ENCODE assay signal across 18 cellular contexts in genomic region chr22:33274941-33275443, GRCh38.
DNase-seq lines count a peak whose midpoint lies in the region; ATAC-seq, FAIRE-seq and TF ChIP-seq lines count a peak whose summit lies in the region.
"Had no signal": no experiment of that assay in that cellular context is flagged by ENCODE, and none has a peak within 500 bp of the region (broad histone marks: within the 10 kb centered on the region; RNA-seq: fewer than 3 reads in every experiment).

No MANE protein-coding gene starts in this region.

- H2AFZ ChIP-seq in SK-N-SH (ENCODE audit: low read depth), result no peak overlapping the region
- H2AFZ ChIP-seq in mammary epithelial cell (ENCODE audit: low read depth, low read length), result no peak overlapping the region

- no peak for TF ChIP-seq EP300 in SK-N-SH (IDR thresholded peaks at IDR 0.05; ENCODE audit: borderline replicate concordance in 1 of 2, low read depth in 1 of 2, low read length in 1 of 2)

- no peaks in the 10 kb centered on the region for H3K9me2 ChIP-seq in SK-N-SH

- TF ChIP-seq POLR2A in GM12891 (IDR thresholded peaks at IDR 0.05; ENCODE audit: low read depth, low read length), result no peak

- H3K9me3 ChIP-seq in SK-N-SH (no peaks in the 10 kb centered on the region), mammary epithelial cell (replicated peaks; ENCODE audit: insufficient read depth, low read length) (no peaks in the 10 kb centered on the region)
- H3K9me3 ChIP-seq: Peyer's patch, SJSA1 had no signal

- ATAC-seq in SK-N-SH treated with all-trans-retinoic acid at 6 μM for 48 hours (no peak), left ventricle myocardium superior (peak; percentile 61)
- ATAC-seq: CD8-positive, alpha-beta T cell; HCT116 had no signal

- POLR2A ChIA-PET in SK-N-SH (lab: Yijun Ruan, JAX), result no interaction called here

- H3K4me2 ChIP-seq in SK-N-SH (no peak overlapping the region), mammary epithelial cell (ENCODE audit: insufficient read depth, low read depth, low read length) (no peak overlapping the region)
- H3K4me2 ChIP-seq: KMS-11 had no signal

- H3K36me3 ChIP-seq in SK-N-SH (replicated peaks in 1 of 2; ENCODE audit: control insufficient read depth in 1 of 2, insufficient read depth in 2 of 2, low read length in 1 of 2) (no peaks in the 10 kb centered on the region), mammary epithelial cell (ENCODE audit: insufficient read depth, low read length) (no peaks in the 10 kb centered on the region)
- H3K36me3 ChIP-seq: SJSA1 had no signal

- intact Hi-C loops in left ventricle myocardium superior (cut with micrococcal nuclease), result no loop called here
- intact Hi-C loops in mammary epithelial cell (cut with micrococcal nuclease), result loop anchor here (5.0 kb wide), 1 partner anchor 73 kb away; no protein-coding TSS in a partner anchor

- in situ Hi-C loops in mammary epithelial cell (cut with MboI; ENCODE audit: low sequenced_read_pairs in 2 of 2), result no loop called here

- H3K79me2 ChIP-seq in SK-N-SH (ENCODE audit: insufficient read depth) (no peaks in the 10 kb centered on the region), mammary epithelial cell (ENCODE audit: insufficient read depth, low read length) (no peaks in the 10 kb centered on the region)

- H3K4me1 ChIP-seq in SK-N-SH (ENCODE audit: control insufficient read depth in 1 of 2, insufficient read depth in 2 of 2, low read depth in 1 of 2, low read length in 1 of 2) (peaks cover 0 to 6% of the 10 kb centered on the region in 2 experiments; a peak in 1 of 4 replicates), mammary epithelial cell (ENCODE audit: insufficient read depth, low read length) (no peaks in the 10 kb centered on the region)
- H3K4me1 ChIP-seq: SJSA1 had no signal

- H3K27ac ChIP-seq in SK-N-SH (ENCODE audit: low read depth in 2 of 2, low read length in 1 of 2) (no peak overlapping the region), mammary epithelial cell (ENCODE audit: insufficient read depth, low read depth, low read length) (no peak overlapping the region)
- H3K27ac ChIP-seq: KMS-11, SJSA1 had no signal

- DNase-seq in SK-N-SH (peak; percentile 30), GM12891 (ENCODE audit: insufficient read length, low spot score) (no peak), left ventricle myocardium superior (no peak), retina (peak; percentile 18), SW 1271 (lab: John Stamatoyannopoulos, UW) (no peak), mammary epithelial cell (no peak)
- DNase-seq: 8988T; CD8-positive, alpha-beta T cell; IMR-90; NCI-H1105; NCI-H2029 treated with DMSO at 0.1 percent for 48 hours; NCI-H524 treated with DMSO at 0.1 percent for 48 hours had no signal

- dilution Hi-C loops in mammary epithelial cell (cut with HindIII; ENCODE audit: low sequenced_read_pairs), result no loop called here

- no peak for TF ChIP-seq RAD21 in SK-N-SH (IDR thresholded peaks at IDR 0.05; ENCODE audit: low read length)

- 49% methylated on average over 5 of the region's 5 CpGs for WGBS in SK-N-SH (ENCODE audit: low lambda C conversion rate)
- 93% methylated on average over 5 of the region's 5 CpGs for WGBS in mammary epithelial cell (ENCODE audit: low coverage, missing lambda C conversion rate)

- H4K20me1 ChIP-seq in SK-N-SH (ENCODE audit: insufficient read depth) (no peaks in the 10 kb centered on the region), mammary epithelial cell (ENCODE audit: insufficient read depth, low read length) (no peaks in the 10 kb centered on the region)

- FAIRE-seq in GM12891 (lab: Jason Lieb, UNC), result peak; percentile 60
- FAIRE-seq: G401.6 had no signal

- no peak overlapping the region for H3K9ac ChIP-seq in SK-N-SH
- H3K9ac ChIP-seq in mammary epithelial cell (ENCODE audit: insufficient read depth, low read length), result no peak overlapping the region
- H3K9ac ChIP-seq: KMS-11 had no signal

- H3K4me3 ChIP-seq in SK-N-SH (ENCODE audit: low read depth in 2 of 2, low read length in 1 of 2) (no peak overlapping the region), mammary epithelial cell (replicated peaks in 1 of 3; ENCODE audit: insufficient read depth in 1 of 3, low read depth in 2 of 3, low read length in 3 of 3) (no peak overlapping the region)
- H3K4me3 ChIP-seq: Peyer's patch, SJSA1 had no signal

- no TSS peak for BruUV-seq in mammary epithelial cell (replicated peaks; lab: Mats Ljungman, UMichigan)

- TF ChIP-seq CTCF in SK-N-SH (IDR thresholded peaks at IDR 0.05) (no peak), mammary epithelial cell (conservative IDR thresholded peaks at IDR 0.05 in 1 of 2, IDR thresholded peaks at IDR 0.05 in 1 of 2; ENCODE audit: extremely low read depth in 1 of 2, insufficient read depth in 1 of 2, low read depth in 1 of 2, low read length in 2 of 2) (no peak)

- CTCF ChIA-PET in SK-N-SH (lab: Yijun Ruan, JAX), result interaction anchor here (1.0 to 3.8 kb wide), 3 partner anchors 10 to 64 kb away, joined by 3 to 12 read pairs (median 5); no protein-coding TSS in a partner anchor
- CTCF ChIA-PET in mammary epithelial cell (lab: Charles Lee; ENCODE audit: low non-redundant PET), result no interaction called here

- H3K27me3 ChIP-seq in SK-N-SH (ENCODE audit: insufficient read depth), result no peaks in the 10 kb centered on the region
- H3K27me3 ChIP-seq in mammary epithelial cell (ENCODE audit: insufficient read depth, low read length), result no peaks in the 10 kb centered on the region
- H3K27me3 ChIP-seq: Peyer's patch, SJSA1 had no signal

- no peaks in the 10 kb centered on the region for H3F3A ChIP-seq in SK-N-SH (replicated peaks; ENCODE audit: insufficient read depth)

TF ChIP-seq in SK-N-SH, 30 proteins besides CTCF, POLR2A, EP300 and RAD21 (continues in another document):
- no peak for TF ChIP-seq FOSL2 (IDR thresholded peaks at IDR 0.05; ENCODE audit: borderline replicate concordance, low read depth)
- TF ChIP-seq GATA2 (CRISPR knock-in tag; IDR thresholded peaks at IDR 0.05), result no peak
- TF ChIP-seq GABPA (IDR thresholded peaks at IDR 0.05; ENCODE audit: low read depth), result no peak
- TF ChIP-seq EZH2phosphoT487 (IDR thresholded peaks at IDR 0.05; ENCODE audit: borderline replicate concordance, low read depth), result no peak
- TF ChIP-seq POLR2AphosphoS5 (IDR thresholded peaks at IDR 0.05; ENCODE audit: low read depth, low read length), result no peak
- no peak for TF ChIP-seq SMC3 (IDR thresholded peaks at IDR 0.05; ENCODE audit: low read depth, low read length)

TF ChIP-seq in SK-N-SH treated with all-trans-retinoic acid at 6 μM for 48 hours, 23 proteins besides CTCF, POLR2A, EP300 and RAD21:
- TF ChIP-seq ZNF70 (CRISPR knock-in tag; IDR thresholded peaks at IDR 0.05) (no peak), CSDC2 (CRISPR knock-in tag; IDR thresholded peaks at IDR 0.05) (no peak)
- TF ChIP-seq, protein P1, sequence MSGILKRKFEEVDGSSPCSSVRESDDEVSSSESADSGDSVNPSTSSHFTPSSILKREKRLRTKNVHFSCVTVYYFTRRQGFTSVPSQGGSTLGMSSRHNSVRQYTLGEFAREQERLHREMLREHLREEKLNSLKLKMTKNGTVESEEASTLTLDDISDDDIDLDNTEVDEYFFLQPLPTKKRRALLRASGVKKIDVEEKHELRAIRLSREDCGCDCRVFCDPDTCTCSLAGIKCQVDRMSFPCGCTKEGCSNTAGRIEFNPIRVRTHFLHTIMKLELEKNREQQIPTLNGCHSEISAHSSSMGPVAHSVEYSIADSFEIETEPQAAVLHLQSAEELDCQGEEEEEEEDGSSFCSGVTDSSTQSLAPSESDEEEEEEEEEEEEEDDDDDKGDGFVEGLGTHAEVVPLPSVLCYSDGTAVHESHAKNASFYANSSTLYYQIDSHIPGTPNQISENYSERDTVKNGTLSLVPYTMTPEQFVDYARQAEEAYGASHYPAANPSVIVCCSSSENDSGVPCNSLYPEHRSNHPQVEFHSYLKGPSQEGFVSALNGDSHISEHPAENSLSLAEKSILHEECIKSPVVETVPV (CRISPR knock-in tag; IDR thresholded peaks at IDR 0.05), result no peak

TF ChIP-seq in GM12891, 5 proteins besides CTCF, POLR2A, EP300 and RAD21:
- TF ChIP-seq PAX5 (IDR thresholded peaks at IDR 0.05; ENCODE audit: insufficient read depth, low read length, severe bottlenecking), result no peak
- no peak for TF ChIP-seq SPI1 (IDR thresholded peaks at IDR 0.05; ENCODE audit: low read depth, low read length)
- TF ChIP-seq POLR2AphosphoS5 (IDR thresholded peaks at IDR 0.05; ENCODE audit: low read depth, low read length), result no peak
- no peak for TF ChIP-seq TAF1 (IDR thresholded peaks at IDR 0.05; ENCODE audit: low read depth, low read length)
- no peak for TF ChIP-seq POU2F2 (IDR thresholded peaks at IDR 0.05; ENCODE audit: low read depth, low read length)

Comparison
In these comparisons a context has a peak if more than half of its experiments do, and no peak if none do; other contexts are left out.
1. DNase-seq: peak in SK-N-SH (single experiment) and retina (single experiment); none in GM12891 (single experiment), left ventricle myocardium superior (single experiment), SW 1271 (0 of 2) and mammary epithelial cell (single experiment).